In genomic region chr19:53190253-53190652, GRCh38 we compare ENCODE assay signal across 26 cellular contexts.
"Had no signal": no experiment of that assay in that cellular context is flagged by ENCODE, and none has a peak within 500 bp of the region (broad histone marks: within the 10 kb centered on the region; RNA-seq: fewer than 3 reads in every experiment).

No MANE protein-coding gene starts in this region.

- ATAC-seq: activated naive CD4-positive, alpha-beta T cell treated with anti-CD3 and anti-CD28 coated beads, Interleukin-2, amount 50 U/mL, for 72 hours; activated T-cell treated with anti-CD3 and anti-CD28 coated beads, Interleukin-2, amount 50 U/mL, for 72 hours; body of pancreas; esophagus mucosa; T-helper 17 cell had no signal

- H3K4me3 ChIP-seq: body of pancreas, colonic mucosa had no signal

- H3K27ac ChIP-seq: body of pancreas, colonic mucosa, WERI-Rb-1 had no signal

- H3K27me3 ChIP-seq: body of pancreas, colonic mucosa had no signal

- H3K27ac Mint-ChIP-seq: activated CD4-positive, alpha-beta memory T cell treated with anti-CD3 and anti-CD28 coated beads, Interleukin-2, amount 10 ng/mL, durations not matched to agents 7 days and 5 days; activated CD4-positive, alpha-beta T cell treated with anti-CD3 and anti-CD28 coated beads, Interleukin-2, amount 10 ng/mL, durations not matched to agents 7 days and 5 days; activated naive CD4-positive, alpha-beta T cell treated with anti-CD3 and anti-CD28 coated beads, Interleukin-2, amount 10 ng/mL, durations not matched to agents 7 days and 5 days; activated naive CD4-positive, alpha-beta T cell treated with anti-CD3 and anti-CD28 coated beads, Interleukin-2, amount 50 U/mL, for 72 hours; activated naive CD8-positive, alpha-beta T cell treated with anti-CD3 and anti-CD28 coated beads, Interleukin-2, amount 10 ng/mL, durations not matched to agents 7 days and 5 days; activated T-cell treated with anti-CD3 and anti-CD28 coated beads, Interleukin-2, amount 50 U/mL, for 24 hours; activated T-cell treated with anti-CD3 and anti-CD28 coated beads, Interleukin-2, amount 50 U/mL, for 72 hours; T-helper 17 cell; T-helper 2 cell treated with Interferon-gamma antibody and Interleukin-4, amounts not matched to agents 5 μg/mL and 100 μg/mL, for 36 hours had no signal

- DNase-seq: activated CD4-positive, alpha-beta memory T cell treated with anti-CD3 and anti-CD28 coated beads, Interleukin-2, amount 10 ng/mL, durations not matched to agents 7 days and 5 days; activated CD4-positive, alpha-beta T cell treated with anti-CD3 and anti-CD28 coated beads for 4 hours; activated CD4-positive, alpha-beta T cell treated with anti-CD3 and anti-CD28 coated beads, Interleukin-2, amount 10 ng/mL, durations not matched to agents 7 days and 5 days; activated CD4-positive, alpha-beta T cell treated with anti-CD3 and anti-CD28 coated beads, Interleukin-2, amount 50 U/mL, for 4 hours; activated CD4-positive, CD25-positive, alpha-beta regulatory T cell; activated CD4-positive, CD25-positive, alpha-beta regulatory T cell treated with anti-CD3 and anti-CD28 coated beads, Interleukin-2, amount 50 U/mL, for 72 hours; activated CD8-positive, alpha-beta memory T cell treated with anti-CD3 and anti-CD28 coated beads, Interleukin-2, amount 50 U/mL, for 48 hours; activated gamma-delta T cell; activated naive CD4-positive, alpha-beta T cell; activated naive CD4-positive, alpha-beta T cell treated with anti-CD3 and anti-CD28 coated beads, Interleukin-2, amount 10 ng/mL, durations not matched to agents 7 days and 5 days; activated naive CD8-positive, alpha-beta T cell treated with anti-CD3 and anti-CD28 coated beads, Interleukin-2, amount 10 ng/mL, durations not matched to agents 7 days and 5 days; activated T-cell treated with anti-CD3 and anti-CD28 coated beads for 4 hours; activated T-cell treated with anti-CD3 and anti-CD28 coated beads, Interleukin-2, amount 50 U/mL, for 24 hours; activated T-cell treated with anti-CD3 and anti-CD28 coated beads, Interleukin-2, amount 50 U/mL, for 72 hours; aorta; body of pancreas; colonic mucosa; effector CD8-positive, alpha-beta T cell; foreskin fibroblast; hippocampal formation; T-helper 17 cell; T1000 had no signal

- H3K4me3 Mint-ChIP-seq: activated CD4-positive, alpha-beta memory T cell treated with anti-CD3 and anti-CD28 coated beads, Interleukin-2, amount 10 ng/mL, durations not matched to agents 7 days and 5 days; activated CD4-positive, alpha-beta T cell treated with anti-CD3 and anti-CD28 coated beads, Interleukin-2, amount 10 ng/mL, durations not matched to agents 7 days and 5 days; activated naive CD4-positive, alpha-beta T cell treated with anti-CD3 and anti-CD28 coated beads, Interleukin-2, amount 10 ng/mL, durations not matched to agents 7 days and 5 days; activated naive CD8-positive, alpha-beta T cell treated with anti-CD3 and anti-CD28 coated beads, Interleukin-2, amount 10 ng/mL, durations not matched to agents 7 days and 5 days; activated T-cell treated with anti-CD3 and anti-CD28 coated beads, Interleukin-2, amount 50 U/mL, for 24 hours; activated T-cell treated with anti-CD3 and anti-CD28 coated beads, Interleukin-2, amount 50 U/mL, for 72 hours; T-helper 17 cell; T-helper 2 cell treated with Interferon-gamma antibody and Interleukin-4, amounts not matched to agents 5 μg/mL and 100 μg/mL, for 36 hours had no signal

- H3K36me3 ChIP-seq: colonic mucosa had no signal

- H3K27me3 Mint-ChIP-seq: activated CD4-positive, alpha-beta memory T cell treated with anti-CD3 and anti-CD28 coated beads, Interleukin-2, amount 10 ng/mL, durations not matched to agents 7 days and 5 days; activated CD4-positive, alpha-beta T cell treated with anti-CD3 and anti-CD28 coated beads, Interleukin-2, amount 10 ng/mL, durations not matched to agents 7 days and 5 days; activated naive CD4-positive, alpha-beta T cell treated with anti-CD3 and anti-CD28 coated beads, Interleukin-2, amount 10 ng/mL, durations not matched to agents 7 days and 5 days; activated naive CD8-positive, alpha-beta T cell treated with anti-CD3 and anti-CD28 coated beads, Interleukin-2, amount 10 ng/mL, durations not matched to agents 7 days and 5 days; T-helper 17 cell had no signal

- H3K9me3 ChIP-seq: body of pancreas, colonic mucosa had no signal

- H3K4me1 ChIP-seq: colonic mucosa had no signal
